14 cellular contexts compared by ENCODE assay signal in genomic region chr6:3616565-3617176, GRCh38.
A peak's percentile ranks its signal among the peaks of the same experiment; 100 is the strongest.
DNase-seq lines count a peak whose midpoint lies in the region; TF ChIP-seq lines count a peak whose summit lies in the region.
"Had no signal": no experiment of that assay in that cellular context is flagged by ENCODE, and none has a peak within 500 bp of the region (broad histone marks: within the 10 kb centered on the region; RNA-seq: fewer than 3 reads in every experiment).

No MANE protein-coding gene starts in this region.

- no peaks in the 10 kb centered on the region for H3K36me3 Mint-ChIP-seq in activated CD4-positive, alpha-beta T cell treated with anti-CD3 and anti-CD28 coated beads, Interleukin-2, amount 10 ng/mL, durations not matched to agents 24 days and 14 days (ENCODE audit: low read depth)

- H3K18ac ChIP-seq in neuronal stem cell (ENCODE audit: low read length): no peak overlapping the region

- no peak overlapping the region for H2AFZ ChIP-seq in neuronal stem cell (ENCODE audit: low read length)
- H2AFZ ChIP-seq: GM23338 had no signal

- no peaks in the 10 kb centered on the region for H3K9me3 ChIP-seq in neuronal stem cell (replicated peaks in 1 of 2; ENCODE audit: control insufficient read depth in 2 of 2, insufficient read depth in 1 of 2, low read depth in 1 of 2, low read length in 2 of 2)
- H3K9me3 ChIP-seq in A673 (ENCODE audit: low read depth, low read length, poor library complexity, severe bottlenecking): no peaks in the 10 kb centered on the region

- POLR2A ChIA-PET in A673 (lab: Charles Lee; ENCODE audit: low non-redundant PET): no interaction called here

- no peaks in the 10 kb centered on the region for H3K27me3 Mint-ChIP-seq in activated CD4-positive, alpha-beta T cell treated with anti-CD3 and anti-CD28 coated beads, Interleukin-2, amount 10 ng/mL, durations not matched to agents 24 days and 14 days

- H3K27ac Mint-ChIP-seq in activated CD4-positive, alpha-beta T cell treated with anti-CD3 and anti-CD28 coated beads, Interleukin-2, amount 10 ng/mL, durations not matched to agents 24 days and 14 days: no peak overlapping the region
- H3K27ac Mint-ChIP-seq: B cell; CD4-positive, alpha-beta T cell; GM23338 had no signal

- no peaks in the 10 kb centered on the region for H3K79me1 ChIP-seq in neuronal stem cell (ENCODE audit: low read depth, low read length)

- H3K27me3 ChIP-seq in neuronal stem cell (ENCODE audit: control insufficient read depth in 3 of 3, insufficient read depth in 3 of 3, low read depth in 1 of 3, low read length in 3 of 3): peaks cover 0 to 6% (median 0%) of the 10 kb centered on the region in 3 experiments
- H3K27me3 ChIP-seq in A673 (replicated peaks; ENCODE audit: insufficient read depth, low read depth, low read length, poor library complexity): no peaks in the 10 kb centered on the region

- DNase-seq in D341Med (ENCODE audit: low spot score) (peak; percentile 26), NCI-H1105 (lab: John Stamatoyannopoulos, UW) (peak; percentile 7), caudate nucleus (lab: John Stamatoyannopoulos, UW) (no peak), neuronal stem cell (ENCODE audit: low spot score) (no peak), DMS53 treated with DMSO at 0.1 percent for 48 hours (lab: John Stamatoyannopoulos, UW; ENCODE audit: unreplicated experiment) (no peak), A673 (ENCODE audit: low spot score) (no peak)
- DNase-seq in activated CD4-positive, alpha-beta T cell treated with anti-CD3 and anti-CD28 coated beads, Interleukin-2, amount 10 ng/mL, durations not matched to agents 24 days and 14 days: no peak
- DNase-seq: CD4-positive, alpha-beta T cell; GF-D8; NCI-H146; NCI-H2081 treated with DMSO at 0.1 percent for 48 hours; NCI-H774 had no signal

- H2AK5ac ChIP-seq in neuronal stem cell (ENCODE audit: low read depth, low read length): peak overlapping the region; percentile 36

- BruUV-seq in A673 (replicated peaks; lab: Mats Ljungman, UMichigan): no TSS peak

- H3K36me3 ChIP-seq in neuronal stem cell (replicated peaks in 1 of 2; ENCODE audit: control insufficient read depth in 2 of 2, insufficient read depth in 2 of 2, low read length in 2 of 2): no peaks in the 10 kb centered on the region
- no peaks in the 10 kb centered on the region for H3K36me3 ChIP-seq in A673 (ENCODE audit: insufficient read depth, low read length, poor library complexity, severe bottlenecking)

- peak overlapping the region; percentile 50 for H3K9ac ChIP-seq in neuronal stem cell (ENCODE audit: low read depth, low read length, poor library complexity)

- no CpG with 5 or more reads among the region's 9 CpGs for WGBS in neuronal stem cell (ENCODE audit: extremely low coverage in 2 of 2, insufficient read length in 2 of 2, insufficient replicate concordance in 1 of 2), 2 donors

- H4K8ac ChIP-seq in neuronal stem cell (ENCODE audit: low read depth, low read length): no peak overlapping the region

- H3K4me2 ChIP-seq in neuronal stem cell (ENCODE audit: insufficient read depth, low read length, poor library complexity, severe bottlenecking): no peak overlapping the region
- H3K4me2 ChIP-seq: GM23338 had no signal

- H3K4me1 ChIP-seq in neuronal stem cell (ENCODE audit: control insufficient read depth in 2 of 2, insufficient read depth in 1 of 2, low read depth in 1 of 2, low read length in 2 of 2) (peaks cover 5 to 6% of the 10 kb centered on the region in 2 donors), A673 (ENCODE audit: insufficient read depth, low read length, poor library complexity, severe bottlenecking) (peaks cover 15% of the 10 kb centered on the region)

- intact Hi-C loops in activated CD4-positive, alpha-beta T cell treated with anti-CD3 and anti-CD28 coated beads, Interleukin-2, amount 10 ng/mL, durations not matched to agents 24 days and 14 days (cut with micrococcal nuclease): no loop called here
- intact Hi-C loops in A673 (cut with micrococcal nuclease; ENCODE audit: unreplicated experiment): no loop called here

- no peak for TF ChIP-seq CTCF in A673 (conservative IDR thresholded peaks at IDR 0.05; ENCODE audit: low read depth, low read length)

- H2BK15ac ChIP-seq in neuronal stem cell (ENCODE audit: low read length): no peak overlapping the region

- H3K4me3 ChIP-seq in neuronal stem cell (ENCODE audit: low read length in 2 of 2): no peak overlapping the region
- no peak overlapping the region for H3K4me3 ChIP-seq in A673 (ENCODE audit: low read depth, low read length, poor library complexity, severe bottlenecking)
- H3K4me3 ChIP-seq: GM23338 had no signal

- no peaks in the 10 kb centered on the region for H3K9me3 Mint-ChIP-seq in activated CD4-positive, alpha-beta T cell treated with anti-CD3 and anti-CD28 coated beads, Interleukin-2, amount 10 ng/mL, durations not matched to agents 24 days and 14 days
- H3K9me3 Mint-ChIP-seq: CD4-positive, alpha-beta T cell; GM23338 had no signal

- no peaks in the 10 kb centered on the region for H3K4me1 Mint-ChIP-seq in activated CD4-positive, alpha-beta T cell treated with anti-CD3 and anti-CD28 coated beads, Interleukin-2, amount 10 ng/mL, durations not matched to agents 24 days and 14 days
- H3K4me1 Mint-ChIP-seq: B cell had no signal

- H3K4me3 Mint-ChIP-seq in activated CD4-positive, alpha-beta T cell treated with anti-CD3 and anti-CD28 coated beads, Interleukin-2, amount 10 ng/mL, durations not matched to agents 24 days and 14 days: no peak overlapping the region
- H3K4me3 Mint-ChIP-seq: B cell; CD4-positive, alpha-beta T cell; GM23338 had no signal

- no peak overlapping the region for H2BK120ac ChIP-seq in neuronal stem cell (ENCODE audit: low read depth, low read length)

- H3K14ac ChIP-seq in neuronal stem cell (ENCODE audit: low read length): no peak overlapping the region

- H2BK12ac ChIP-seq in neuronal stem cell (ENCODE audit: low read length): no peak overlapping the region

- peak overlapping the region; percentile 61 for H3K27ac ChIP-seq in caudate nucleus (ENCODE audit: low read depth, low read length)
- H3K27ac ChIP-seq in neuronal stem cell (replicated peaks; ENCODE audit: low read length): no peak overlapping the region
- no peak overlapping the region for H3K27ac ChIP-seq in A673 (ENCODE audit: low read depth, low read length, poor library complexity, severe bottlenecking)

- CTCF ChIA-PET in A673 (lab: Charles Lee): no interaction called here

- H4K91ac ChIP-seq in neuronal stem cell (ENCODE audit: low read depth, low read length, poor library complexity): no peak overlapping the region

- H3K4ac ChIP-seq in neuronal stem cell (ENCODE audit: low read length): peak overlapping the region; percentile 37

- no peak overlapping the region for H2BK5ac ChIP-seq in neuronal stem cell (ENCODE audit: low read length)

- H3K23ac ChIP-seq in neuronal stem cell (ENCODE audit: low read depth, low read length, poor library complexity): peak overlapping the region; percentile 34

Comparison
In these comparisons a context has a peak if more than half of its experiments do, and no peak if none do; other contexts are left out.
1. DNase-seq: peak in D341Med (single experiment) and NCI-H1105 (single experiment); none in caudate nucleus (0 of 61), neuronal stem cell (single experiment), activated CD4-positive, alpha-beta T cell treated with anti-CD3 and anti-CD28 coated beads, Interleukin-2, amount 10 ng/mL, durations not matched to agents 24 days and 14 days (single experiment), DMS53 treated with DMSO at 0.1 percent for 48 hours (single experiment) and A673 (single experiment).